Comparison of ENCODE assay signal across 13 cellular contexts in the genomic region with DNA sequence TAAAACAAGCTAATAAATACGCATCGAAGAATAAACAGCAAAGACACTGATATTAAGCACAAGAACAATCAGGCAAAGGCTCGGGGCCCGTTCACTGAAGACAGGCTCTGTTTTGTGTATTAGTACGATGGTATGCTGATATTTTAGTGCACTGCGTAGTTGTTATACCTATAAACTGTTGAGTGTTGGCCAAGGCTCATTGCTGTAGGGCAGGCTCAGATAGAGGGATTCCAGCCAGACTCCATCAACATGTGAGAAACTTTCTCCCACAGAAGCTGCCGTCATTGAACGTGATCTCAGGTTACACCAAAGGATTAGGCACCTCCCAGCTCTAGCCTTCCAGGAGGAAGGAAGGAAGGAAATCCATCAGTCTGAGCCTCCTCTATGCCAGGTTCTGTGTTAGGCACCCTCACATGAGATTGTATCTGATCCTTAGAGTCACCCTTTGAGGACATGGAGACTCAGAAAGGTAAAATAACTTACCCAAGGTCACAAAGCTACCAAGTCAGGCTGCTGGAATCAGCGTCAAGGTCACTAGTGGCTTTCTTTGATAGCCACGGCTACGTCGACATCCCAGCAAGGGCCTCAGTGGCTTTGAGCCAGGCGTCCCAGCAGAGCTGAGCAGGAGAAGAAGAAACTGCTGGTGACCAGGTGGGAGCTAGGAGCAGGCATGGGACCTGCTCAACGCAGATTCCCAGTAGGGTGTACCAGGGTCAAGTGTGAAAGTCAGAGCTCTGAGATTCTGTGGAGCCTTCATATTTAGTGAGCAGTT. TPM values are rescaled to one million over a fixed set of nuclear protein-coding genes. Genes with fewer than 3 reads are reported as not detected.
DNase-seq lines count a peak whose midpoint lies in the region; ATAC-seq and TF ChIP-seq lines count a peak whose summit lies in the region.
"Had no signal": no experiment of that assay in that cellular context is flagged by ENCODE, and none has a peak within 500 bp of the region (broad histone marks: within the 10 kb centered on the region; RNA-seq: fewer than 3 reads in every experiment).

No MANE protein-coding gene starts in this region.

- H2AFZ ChIP-seq in PC-3 (ENCODE audit: low read length): no peak overlapping the region

- H3K36me3 Mint-ChIP-seq in progenitor cell of endocrine pancreas (ENCODE audit: insufficient read depth): no peaks in the 10 kb centered on the region
- H3K36me3 Mint-ChIP-seq: naive B cell had no signal

- H3K4me1 ChIP-seq in PC-3 (ENCODE audit: insufficient read depth, low read length): peaks cover 94% of the 10 kb centered on the region

- no peak overlapping the region for H3K4me3 Mint-ChIP-seq in progenitor cell of endocrine pancreas (ENCODE audit: low read depth)
- H3K4me3 Mint-ChIP-seq: activated T-cell treated with anti-CD3 and anti-CD28 coated beads, Interleukin-2, amount 50 U/mL, for 4 hours; naive B cell had no signal

- no peak overlapping the region for H3K4me3 ChIP-seq in PC-3 (ENCODE audit: low read length)
- H3K4me3 ChIP-seq in fibroblast of mammary gland (ENCODE audit: control insufficient read depth, low read depth, low read length): no peak overlapping the region

- H3K27ac ChIP-seq in PC-3 (ENCODE audit: low read length): peak overlapping the region; percentile 86
- H3K27ac ChIP-seq: HL-60 had no signal

- no peak overlapping the region for H3K27ac Mint-ChIP-seq in progenitor cell of endocrine pancreas
- H3K27ac Mint-ChIP-seq: naive B cell had no signal

- H3K79me2 ChIP-seq in PC-3 (ENCODE audit: low read length): peaks cover 100% of the 10 kb centered on the region

- CTCF ChIA-PET in PC-3 (lab: Charles Lee): interaction anchor here (0.6 to 0.8 kb wide), 2 partner anchors 147 to 235 kb away, joined by 3 to 7 read pairs; no protein-coding TSS in a partner anchor

- ATAC-seq in PC-3 (peak; percentile 9), HG02970 (IDR thresholded peaks at IDR 0.05; ENCODE audit: low FRiP score, unreplicated experiment) (no peak)
- ATAC-seq: activated T-cell treated with anti-CD3 and anti-CD28 coated beads, Interleukin-2, amount 50 U/mL, for 4 hours had no signal

- no peaks in the 10 kb centered on the region for H3K27me3 ChIP-seq in PC-3 (ENCODE audit: low read length)

- H3K4me2 ChIP-seq in PC-3 (ENCODE audit: low read length): peak overlapping the region; percentile 21

- H3F3A ChIP-seq in PC-3 (ENCODE audit: low read length, unreplicated experiment): peaks cover 31% of the 10 kb centered on the region

- no peaks in the 10 kb centered on the region for H3K9me3 Mint-ChIP-seq in progenitor cell of endocrine pancreas (ENCODE audit: low read depth)
- H3K9me3 Mint-ChIP-seq: activated T-cell treated with anti-CD3 and anti-CD28 coated beads, Interleukin-2, amount 50 U/mL, for 4 hours had no signal

- H3K36me3 ChIP-seq in PC-3 (ENCODE audit: low read depth, low read length): peaks cover 79% of the 10 kb centered on the region

- no peaks in the 10 kb centered on the region for H3K9me3 ChIP-seq in PC-3 (ENCODE audit: low read length)

- no peaks in the 10 kb centered on the region for H3K27me3 Mint-ChIP-seq in progenitor cell of endocrine pancreas
- H3K27me3 Mint-ChIP-seq: naive B cell had no signal

- H3K9me2 ChIP-seq in PC-3 (replicated peaks; ENCODE audit: low read length): no peaks in the 10 kb centered on the region

- intact Hi-C loops in PC-3 (cut with micrococcal nuclease): no loop called here

- BruUV-seq in PC-3 (replicated peaks; lab: Mats Ljungman, UMichigan): no TSS peak

- H3K4me1 Mint-ChIP-seq in progenitor cell of endocrine pancreas (ENCODE audit: low read depth): peaks cover 24% of the 10 kb centered on the region

- DNase-seq in Daoy (ENCODE audit: low read depth) (peak; percentile 77), PC-3 (peak; percentile 75), fibroblast of mammary gland (ENCODE audit: low read depth) (peak; percentile 39), myocyte (ENCODE audit: low read depth) (peak; percentile 84), NCI-H2081 treated with DMSO at 0.1 percent for 48 hours (lab: John Stamatoyannopoulos, UW) (no peak), progenitor cell of endocrine pancreas (ENCODE audit: low spot score, unreplicated experiment) (no peak), HK-2 (ENCODE audit: unreplicated experiment) (no peak)
- DNase-seq: activated T-cell treated with anti-CD3 and anti-CD28 coated beads, Interleukin-2, amount 50 U/mL, for 4 hours; naive B cell; NCI-H1092; stimulated activated CD4-positive, alpha-beta T cell treated with anti-CD3 and anti-CD28 coated beads, Interleukin-15, amount 100 ng/mL, for 24 hours had no signal

- TF ChIP-seq CTCF in PC-3 (conservative IDR thresholded peaks at IDR 0.05; ENCODE audit: low read depth, low read length) (no peak), fibroblast of mammary gland (conservative IDR thresholded peaks at IDR 0.05; ENCODE audit: control insufficient read depth, insufficient read depth, low read depth, low read length) (no peak), progenitor cell of endocrine pancreas (IDR thresholded peaks at IDR 0.05; ENCODE audit: unreplicated experiment) (no peak)

- H4K20me1 ChIP-seq in PC-3 (ENCODE audit: low read length): peaks cover 58% of the 10 kb centered on the region

- POLR2A ChIA-PET in PC-3 (lab: Charles Lee; ENCODE audit: unreplicated experiment): no interaction called here

- H3K9ac ChIP-seq in PC-3 (ENCODE audit: low read length): peak overlapping the region; percentile 34

RNA-seq across cellular contexts. Expression of a gene that starts 14.8 kb away (rescaled TPM):
- 70.5 and 78.2 TPM in 2 replicates for total RNA-seq in Daoy (2014; rRNA removed; shearing (Covaris generic))
- total RNA-seq in PC-3 (2014; rRNA removed) (169 and 171 TPM in 2 replicates), myocyte (46.6 and 59.6 TPM in 2 replicates), progenitor cell of endocrine pancreas (7.1 and 10.5 TPM in 2 replicates)
- polyA plus RNA-seq in myocyte (2012): 34.0 TPM

Comparison
In these comparisons a context has a peak if more than half of its experiments do, and no peak if none do; other contexts are left out.
1. DNase-seq: peak in Daoy (single experiment), PC-3 (single experiment), fibroblast of mammary gland (single experiment) and myocyte (single experiment); none in NCI-H2081 treated with DMSO at 0.1 percent for 48 hours (single experiment), progenitor cell of endocrine pancreas (single experiment) and HK-2 (single experiment).